ENCODE assay signal across 19 cellular contexts in the genomic region with DNA sequence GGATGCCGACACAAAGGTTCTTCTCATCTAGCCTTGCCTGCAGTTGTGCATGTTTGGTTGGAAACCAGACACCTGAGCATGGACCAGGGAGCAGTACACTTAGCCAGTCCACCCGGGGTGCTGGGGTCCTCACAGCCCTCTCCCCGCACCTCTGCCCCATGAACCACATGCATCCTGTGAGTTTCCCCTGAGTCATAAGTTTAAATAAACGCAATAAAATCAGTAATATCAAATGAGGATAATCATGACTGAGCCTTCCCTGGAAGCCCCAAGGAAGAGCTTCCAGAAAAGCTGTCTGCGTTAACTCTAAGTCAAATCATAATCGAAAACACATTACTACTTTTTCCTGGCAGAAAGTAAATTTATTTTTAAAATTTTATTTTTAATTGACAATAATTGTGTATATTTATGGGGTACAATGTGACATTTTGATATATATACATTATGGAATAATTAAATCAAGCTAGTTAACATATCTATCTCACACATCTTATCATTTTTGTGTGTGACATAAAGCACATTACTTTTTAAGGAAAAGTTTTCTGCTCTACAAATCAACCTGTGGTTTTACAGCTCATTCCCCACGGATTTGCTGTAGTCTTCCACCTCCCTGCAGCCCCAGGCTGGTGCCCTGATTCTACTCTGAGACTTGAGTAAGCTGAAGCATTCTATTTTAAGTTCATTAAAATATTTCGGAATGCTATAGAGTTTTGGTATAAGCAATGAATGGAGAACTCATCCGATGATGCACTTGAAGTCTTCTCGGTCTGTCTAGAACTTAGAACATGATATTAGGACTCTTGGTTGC.
A peak's percentile ranks its signal among the peaks of the same experiment; 100 is the strongest.
DNase-seq lines count a peak whose midpoint lies in the region; ATAC-seq lines count a peak whose summit lies in the region.
"Had no signal": no experiment of that assay in that cellular context is flagged by ENCODE, and none has a peak within 500 bp of the region (broad histone marks: within the 10 kb centered on the region; RNA-seq: fewer than 3 reads in every experiment).

No MANE protein-coding gene starts in this region.

- H3K27me3 Mint-ChIP-seq in activated CD4-positive, alpha-beta T cell treated with anti-CD3 and anti-CD28 coated beads, Interleukin-2, amount 10 ng/mL, durations not matched to agents 7 days and 5 days, result peaks cover 10% of the 10 kb centered on the region

- no peak overlapping the region for H3K4me3 Mint-ChIP-seq in activated CD4-positive, alpha-beta T cell treated with anti-CD3 and anti-CD28 coated beads, Interleukin-2, amount 10 ng/mL, durations not matched to agents 7 days and 5 days
- H3K4me3 Mint-ChIP-seq: CD8-positive, alpha-beta memory T cell had no signal

- H3K36me3 ChIP-seq in adipocyte (ENCODE audit: control insufficient read depth, insufficient read depth, low read length, severe bottlenecking), result no peaks in the 10 kb centered on the region
- H3K36me3 ChIP-seq: BLaER1 treated with 17β-estradiol and CSF1 and Interleukin-3, amounts not matched to agents 10 nM and 100 nM had no signal

- H3K4me1 ChIP-seq in adipocyte (ENCODE audit: control insufficient read depth, insufficient read depth, low read length), result no peaks in the 10 kb centered on the region
- H3K4me1 ChIP-seq: BLaER1 treated with 17β-estradiol and CSF1 and Interleukin-3, amounts not matched to agents 10 nM and 100 nM had no signal

- no peak overlapping the region for H3K9ac ChIP-seq in adipocyte (ENCODE audit: low read length)
- H3K9ac ChIP-seq: BLaER1 treated with 17β-estradiol and CSF1 and Interleukin-3, amounts not matched to agents 10 nM and 100 nM had no signal

- H3K9me3 Mint-ChIP-seq in activated CD4-positive, alpha-beta T cell treated with anti-CD3 and anti-CD28 coated beads, Interleukin-2, amount 10 ng/mL, durations not matched to agents 7 days and 5 days, result no peaks in the 10 kb centered on the region

- no peaks in the 10 kb centered on the region for H3K4me1 Mint-ChIP-seq in activated CD4-positive, alpha-beta T cell treated with anti-CD3 and anti-CD28 coated beads, Interleukin-2, amount 10 ng/mL, durations not matched to agents 7 days and 5 days
- H3K4me1 Mint-ChIP-seq: CD8-positive, alpha-beta memory T cell had no signal

- H3K9me3 ChIP-seq in adipocyte (ENCODE audit: control insufficient read depth, low read length), result no peaks in the 10 kb centered on the region

- CTCF ChIA-PET in activated CD4-positive, alpha-beta T cell treated with anti-CD3 and anti-CD28 coated beads, Interleukin-2, amount 10 ng/mL, durations not matched to agents 7 days and 5 days (lab: Charles Lee), result no interaction called here

- ATAC-seq in HG03175 (IDR thresholded peaks at IDR 0.05; ENCODE audit: unreplicated experiment), result no peak
- ATAC-seq: HepG2 had no signal

- POLR2A ChIA-PET in activated CD4-positive, alpha-beta T cell treated with anti-CD3 and anti-CD28 coated beads, Interleukin-2, amount 10 ng/mL, durations not matched to agents 7 days and 5 days (lab: Charles Lee), result no interaction called here

- DNase-seq in AG08395 (ENCODE audit: low spot score), result peak; percentile 36
- peak; percentile 4 for DNase-seq in GM04504 (ENCODE audit: low read depth)
- peak; percentile 40 for DNase-seq in adipocyte (ENCODE audit: low read depth)
- peak; percentile 15 for DNase-seq in glomerular visceral epithelial cell (ENCODE audit: extremely low spot score)
- DNase-seq in activated naive CD4-positive, alpha-beta T cell (lab: John Stamatoyannopoulos, UW), result no peak
- DNase-seq in activated CD4-positive, alpha-beta T cell treated with anti-CD3 and anti-CD28 coated beads, Interleukin-2, amount 10 ng/mL, durations not matched to agents 7 days and 5 days, result no peak
- DNase-seq in SW 1271 (lab: John Stamatoyannopoulos, UW), result no peak
- DNase-seq: CD8-positive, alpha-beta memory T cell; DMS53; KBM-7; NCI-H1417 treated with DMSO at 0.1 percent for 48 hours; NCI-H187 treated with DMSO at 0.1 percent for 48 hours; NCI-H226; NCI-H524 treated with DMSO at 0.1 percent for 48 hours; PC-9; SIG-M5 had no signal

- H3K27me3 ChIP-seq in adipocyte (replicated peaks; ENCODE audit: control insufficient read depth, insufficient read depth, low read length), result no peaks in the 10 kb centered on the region
- H3K27me3 ChIP-seq: BLaER1 treated with 17β-estradiol and CSF1 and Interleukin-3, amounts not matched to agents 10 nM and 100 nM had no signal

- no peak overlapping the region for H3K4me3 ChIP-seq in adipocyte (ENCODE audit: low read length)
- H3K4me3 ChIP-seq: BLaER1 treated with 17β-estradiol and CSF1 and Interleukin-3, amounts not matched to agents 10 nM and 100 nM; PC-9 had no signal

- no peak overlapping the region for H3K27ac Mint-ChIP-seq in activated CD4-positive, alpha-beta T cell treated with anti-CD3 and anti-CD28 coated beads, Interleukin-2, amount 10 ng/mL, durations not matched to agents 7 days and 5 days
- H3K27ac Mint-ChIP-seq: CD8-positive, alpha-beta memory T cell had no signal

- no peaks in the 10 kb centered on the region for H3K36me3 Mint-ChIP-seq in activated CD4-positive, alpha-beta T cell treated with anti-CD3 and anti-CD28 coated beads, Interleukin-2, amount 10 ng/mL, durations not matched to agents 7 days and 5 days (ENCODE audit: low read depth)

Comparison
In these comparisons a context has a peak if more than half of its experiments do, and no peak if none do; other contexts are left out.
1. DNase-seq: peak in AG08395 (single experiment), GM04504 (single experiment), adipocyte (single experiment) and glomerular visceral epithelial cell (single experiment); none in activated naive CD4-positive, alpha-beta T cell (0 of 4), activated CD4-positive, alpha-beta T cell treated with anti-CD3 and anti-CD28 coated beads, Interleukin-2, amount 10 ng/mL, durations not matched to agents 7 days and 5 days (single experiment) and SW 1271 (0 of 2).